In the genomic region with DNA sequence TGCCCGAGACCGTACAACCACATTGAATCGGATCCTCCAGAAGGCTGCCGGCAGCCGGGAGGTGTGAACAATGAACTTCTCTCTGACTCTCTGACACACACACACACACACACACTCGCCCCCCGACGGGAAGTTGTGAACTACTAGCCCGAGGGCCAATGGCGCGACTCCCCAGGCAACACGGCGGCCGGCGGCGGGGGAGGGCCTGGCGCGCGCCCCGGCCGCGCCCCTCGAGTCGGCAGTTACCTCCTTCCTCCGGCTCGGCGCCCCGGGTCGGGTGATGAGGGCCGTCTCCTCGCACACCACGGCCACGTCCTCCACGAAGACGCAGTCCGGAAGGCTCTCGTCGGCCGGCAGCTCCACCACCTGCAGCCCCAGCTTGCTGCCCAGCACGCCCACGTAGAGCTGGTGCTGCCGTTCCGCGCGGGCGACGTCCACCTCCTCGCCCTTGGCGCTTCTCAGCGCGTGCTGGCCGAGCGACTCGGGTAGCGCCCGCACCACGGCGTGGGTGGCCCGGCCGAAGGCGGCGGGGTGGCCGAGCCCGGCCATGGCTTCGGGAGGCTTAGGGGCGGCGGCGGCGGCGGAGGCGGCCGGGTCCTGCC, we compare ENCODE assay signal across 7 cellular contexts. TPM values are rescaled to one million over a fixed set of nuclear protein-coding genes. Genes with fewer than 3 reads are reported as not detected.
DNase-seq lines count a peak whose midpoint lies in the region; ATAC-seq, FAIRE-seq and TF ChIP-seq lines count a peak whose summit lies in the region.

No MANE protein-coding gene starts in this region.

- TF ChIP-seq CTCF in GM10248 (IDR thresholded peaks at IDR 0.05; ENCODE audit: control extremely low read depth, extremely low read depth, low read depth, missing control alignments) (no peak), WI38 (IDR thresholded peaks at IDR 0.05; ENCODE audit: low read depth, low read length) (no peak), endothelial cell of umbilical vein (IDR thresholded peaks at IDR 0.05; ENCODE audit: extremely low read depth in 1 of 2, insufficient read depth in 1 of 2, low read depth in 1 of 2, low read length in 2 of 2) (no peak)

- H3K27ac ChIP-seq in endothelial cell of umbilical vein (ENCODE audit: insufficient read depth, low read depth, low read length) (peak overlapping the region; percentile 90), mesendoderm (ENCODE audit: low read depth, low read length) (peak overlapping the region; percentile 40)

- no peak overlapping the region for H2BK15ac ChIP-seq in mesendoderm (replicated peaks; ENCODE audit: low read depth)

- no peak overlapping the region for H2BK5ac ChIP-seq in mesendoderm (ENCODE audit: low read length)

- H3K4me2 ChIP-seq in endothelial cell of umbilical vein (ENCODE audit: insufficient read depth, low read length) (peak overlapping the region; percentile 96), mesendoderm (ENCODE audit: low read length) (peak overlapping the region; percentile 88)

- no peak overlapping the region for H2AFZ ChIP-seq in endothelial cell of umbilical vein (ENCODE audit: low read depth, low read length)

- H3K79me1 ChIP-seq in mesendoderm (ENCODE audit: low read length): no peaks in the 10 kb centered on the region

- H4K8ac ChIP-seq in mesendoderm (ENCODE audit: low read depth, low read length): no peak overlapping the region

- H3K4me1 ChIP-seq in endothelial cell of umbilical vein (ENCODE audit: control insufficient read depth, extremely low read depth, insufficient read depth, low read length): peaks cover 39% of the 10 kb centered on the region
- peaks cover 2% of the 10 kb centered on the region for H3K4me1 ChIP-seq in mesendoderm (ENCODE audit: control insufficient read depth, low read depth, low read length)

- H3K36me3 ChIP-seq in endothelial cell of umbilical vein (ENCODE audit: control insufficient read depth in 2 of 2, extremely low read depth in 1 of 2, insufficient read depth in 2 of 2, low read length in 2 of 2) (no peaks in the 10 kb centered on the region), mesendoderm (ENCODE audit: control insufficient read depth, insufficient read depth, low read length) (no peaks in the 10 kb centered on the region)

- H3K9me3 ChIP-seq in endothelial cell of umbilical vein (replicated peaks; ENCODE audit: control insufficient read depth, insufficient read depth, low read length): no peaks in the 10 kb centered on the region

- no TSS peak for BruUV-seq in endothelial cell of umbilical vein (replicated peaks; lab: Mats Ljungman, UMichigan)

- intact Hi-C loops in endothelial cell of umbilical vein (cut with micrococcal nuclease): loop anchor here (1.0 to 5.0 kb wide), 8 partner anchors 46 to 228 kb away; no protein-coding TSS in a partner anchor

- peaks cover 4 to 5% of the 10 kb centered on the region in 2 donors for H3K4me1 Mint-ChIP-seq in stimulated activated naive B cell treated with anti-CD40 and anti-IgM and Interleukin-4, amounts not matched to agents 10 μg/mL and 1 μg/mL and 100 μg/mL, for 72 hours

- FAIRE-seq in H54 (lab: Jason Lieb, UNC) (no peak), endothelial cell of umbilical vein (lab: Jason Lieb, UNC) (peak; percentile 70)

- H3K27me3 ChIP-seq in endothelial cell of umbilical vein (ENCODE audit: control insufficient read depth in 2 of 2, insufficient read depth in 2 of 2, low read length in 2 of 2) (no peaks in the 10 kb centered on the region), mesendoderm (ENCODE audit: insufficient read depth, low read length, poor library complexity) (peaks cover 2% of the 10 kb centered on the region)

- peaks cover 62% of the 10 kb centered on the region for H3K79me2 ChIP-seq in endothelial cell of umbilical vein (ENCODE audit: control insufficient read depth, insufficient read depth, low read length)
- no peaks in the 10 kb centered on the region for H3K79me2 ChIP-seq in mesendoderm (ENCODE audit: control insufficient read depth, insufficient read depth, low read length)

- peak; percentile 75 to 78 for ATAC-seq in stimulated activated naive B cell treated with anti-CD40 and anti-IgM and Interleukin-4, amounts not matched to agents 10 μg/mL and 1 μg/mL and 100 μg/mL, for 72 hours (replicated peaks)

- no peak overlapping the region for H2BK120ac ChIP-seq in mesendoderm (ENCODE audit: low read depth, low read length)

- CTCF ChIA-PET in GM10248 (lab: Yijun Ruan, JAX) (no interaction called here), endothelial cell of umbilical vein (lab: Charles Lee) (interaction anchor here (0.6 to 7.2 kb wide), 10 partner anchors 12 to 228 kb away, joined by 3 to 48 read pairs (median 8); no protein-coding TSS in a partner anchor)

- no peak overlapping the region for H3K23ac ChIP-seq in mesendoderm (ENCODE audit: low read length)

- WGBS in mesendoderm (ENCODE audit: extremely low coverage, insufficient coverage, low lambda C conversion rate): no CpG with 5 or more reads among the region's 72 CpGs

- H3K4ac ChIP-seq in mesendoderm (ENCODE audit: low read depth, low read length): no peak overlapping the region

- peaks cover 43 to 65% of the 10 kb centered on the region in 2 donors for H3K27me3 Mint-ChIP-seq in stimulated activated naive B cell treated with anti-CD40 and anti-IgM and Interleukin-4, amounts not matched to agents 10 μg/mL and 1 μg/mL and 100 μg/mL, for 72 hours

- POLR2A ChIA-PET in GM10248 (lab: Yijun Ruan, JAX) (no interaction called here), endothelial cell of umbilical vein (lab: Charles Lee) (interaction anchor here (0.9 to 5.3 kb wide), 9 partner anchors 12 to 156 kb away, joined by 3 to 30 read pairs (median 5); a partner anchor contains a TSS)

- no peak overlapping the region for H2AK5ac ChIP-seq in mesendoderm (ENCODE audit: low read length)

- dilution Hi-C loops in endothelial cell of umbilical vein (cut with MboI; ENCODE audit: extremely low pct_ligation_motif_present, low sequenced_read_pairs): no loop called here

- peaks cover 0 to 5% of the 10 kb centered on the region in 2 donors for H3K36me3 Mint-ChIP-seq in stimulated activated naive B cell treated with anti-CD40 and anti-IgM and Interleukin-4, amounts not matched to agents 10 μg/mL and 1 μg/mL and 100 μg/mL, for 72 hours

- H3K4me3 ChIP-seq in WI38 (ENCODE audit: low read depth, low read length) (peak overlapping the region; percentile 81), endothelial cell of umbilical vein (replicated peaks in 1 of 3; ENCODE audit: insufficient read depth in 1 of 3, low read depth in 1 of 3, low read length in 3 of 3) (peak overlapping the region; percentile 65 to 97 (median 91)), mesendoderm (ENCODE audit: low read length) (peak overlapping the region; percentile 45)

- H3K9me3 Mint-ChIP-seq in stimulated activated naive B cell treated with anti-CD40 and anti-IgM and Interleukin-4, amounts not matched to agents 10 μg/mL and 1 μg/mL and 100 μg/mL, for 72 hours: peaks cover 0 to 2% of the 10 kb centered on the region in 2 donors

- H3K27ac Mint-ChIP-seq in stimulated activated naive B cell treated with anti-CD40 and anti-IgM and Interleukin-4, amounts not matched to agents 10 μg/mL and 1 μg/mL and 100 μg/mL, for 72 hours: no peak overlapping the region

- no peaks in the 10 kb centered on the region for H4K20me1 ChIP-seq in endothelial cell of umbilical vein (replicated peaks; ENCODE audit: control insufficient read depth, extremely low read depth, insufficient read depth, low read length)

- H4K5ac ChIP-seq in mesendoderm (ENCODE audit: low read length): no peak overlapping the region

- peak overlapping the region; percentile 74 to 75 for H3K4me3 Mint-ChIP-seq in stimulated activated naive B cell treated with anti-CD40 and anti-IgM and Interleukin-4, amounts not matched to agents 10 μg/mL and 1 μg/mL and 100 μg/mL, for 72 hours

- DNase-seq in GM10248 (ENCODE audit: extremely low spot score) (peak; percentile 52), H54 (ENCODE audit: insufficient read length, low spot score) (peak; percentile 66), NCI-H1092 (lab: John Stamatoyannopoulos, UW) (peak; percentile 58), endothelial cell of umbilical vein (ENCODE audit: low read depth, low spot score) (peak; percentile 90), mesendoderm (peak; percentile 81)
- peak; percentile 26 for DNase-seq in stimulated activated naive B cell treated with anti-CD40 and anti-IgM and Interleukin-4, amounts not matched to agents 10 μg/mL and 1 μg/mL and 100 μg/mL, for 72 hours

- peak overlapping the region; percentile 98 for H3K56ac ChIP-seq in mesendoderm (ENCODE audit: low read length)

- peak overlapping the region; percentile 97 for H3K9ac ChIP-seq in endothelial cell of umbilical vein (replicated peaks; ENCODE audit: extremely low read depth, insufficient read depth, low read length)
- H3K9ac ChIP-seq in mesendoderm (ENCODE audit: low read length): peak overlapping the region; percentile 77

- no peak overlapping the region for H3K18ac ChIP-seq in mesendoderm (ENCODE audit: low read length)

- TF ChIP-seq POLR2A in H54 (IDR thresholded peaks at IDR 0.05; ENCODE audit: low read depth, low read length): peak; percentile 68; the same call in 1 of the 2 replicates
- peak; percentile 92 for TF ChIP-seq POLR2A in endothelial cell of umbilical vein (IDR thresholded peaks at IDR 0.05; ENCODE audit: low read depth, low read length)

- no peaks in the 10 kb centered on the region for H3K9me1 ChIP-seq in endothelial cell of umbilical vein (replicated peaks; ENCODE audit: control insufficient read depth, extremely low read depth, insufficient read depth, low read length)

TF ChIP-seq in endothelial cell of umbilical vein, 7 proteins besides CTCF, POLR2A, EP300 and RAD21:
- peak; percentile 90 for TF ChIP-seq POLR2AphosphoS5 (IDR thresholded peaks at IDR 0.05; ENCODE audit: insufficient read depth, low read depth, low read length)
- no peak for TF ChIP-seq GATA2 (IDR thresholded peaks at IDR 0.05; ENCODE audit: insufficient read depth, insufficient read length, low read depth, low read length)
- peak; percentile 20 for TF ChIP-seq FOS (IDR thresholded peaks at IDR 0.05; ENCODE audit: borderline replicate concordance, insufficient read depth, low read length)

RNA-seq across cellular contexts. Expression of a gene that starts 0.4 kb away (rescaled TPM):
- 72.0 and 75.2 TPM in 2 replicates for total RNA-seq in endothelial cell of umbilical vein
- 37.4 and 44.0 TPM in 2 replicates for polyA plus RNA-seq in endothelial cell of umbilical vein
- polyA plus RNA-seq in endothelial cell of umbilical vein (2011; cell fraction: cytosol; rRNA removed): 52.2 and 54.0 TPM in 2 replicates
- 37.3 and 48.8 TPM in 2 replicates for polyA plus RNA-seq in endothelial cell of umbilical vein (2011; cell fraction: nucleus; rRNA removed)
- polyA plus RNA-seq in endothelial cell of umbilical vein (2012): 29.6 and 43.7 TPM in 2 replicates
- polyA minus RNA-seq in endothelial cell of umbilical vein: 69.4 and 83.6 TPM in 2 replicates
- 10.1 TPM for polyA minus RNA-seq in endothelial cell of umbilical vein (2011; cell fraction: cytosol; rRNA and poly(A)+ RNA removed)
- 43.9 and 57.7 TPM in 2 replicates for polyA minus RNA-seq in endothelial cell of umbilical vein (2011; cell fraction: nucleus; rRNA and poly(A)+ RNA removed)
- polyA plus RNA-seq in mesendoderm (2013, experiment 1 of 2): 26.6 TPM
- polyA plus RNA-seq in mesendoderm (2013, experiment 2 of 2): 28.0 TPM

Comparison
In these comparisons a context has a peak if more than half of its experiments do, and no peak if none do; other contexts are left out.
1. Peak in every context shown above with its lines: DNase-seq, ATAC-seq, H3K4me3 ChIP-seq and H3K27ac ChIP-seq.
2. DNase-seq: peak in every context shown above with its lines; median percentile 90 in endothelial cell of umbilical vein; 81 in mesendoderm; 66 in H54; 58 in NCI-H1092; 52 in GM10248; 26 in stimulated activated naive B cell treated with anti-CD40 and anti-IgM and Interleukin-4, amounts not matched to agents 10 μg/mL and 1 μg/mL and 100 μg/mL, for 72 hours.